9 cellular contexts compared by ENCODE assay signal in genomic region chr19:35000338-35000646, GRCh38. TPM values are rescaled to one million over a fixed set of nuclear protein-coding genes. Genes with fewer than 3 reads are reported as not detected.
A peak's percentile ranks its signal among the peaks of the same experiment; 100 is the strongest.
DNase-seq lines count a peak whose midpoint lies in the region; ATAC-seq, FAIRE-seq and TF ChIP-seq lines count a peak whose summit lies in the region.
"Had no signal": no experiment of that assay in that cellular context is flagged by ENCODE, and none has a peak within 500 bp of the region (broad histone marks: within the 10 kb centered on the region; RNA-seq: fewer than 3 reads in every experiment).

No MANE protein-coding gene starts in this region.

- no peak for TF ChIP-seq CTCF in smooth muscle cell (IDR thresholded peaks at IDR 0.05; ENCODE audit: borderline replicate concordance, insufficient read depth, poor library complexity, severe bottlenecking)

- H3K9me3 ChIP-seq in SK-N-MC (ENCODE audit: low read depth, low read length): no peaks in the 10 kb centered on the region
- no peaks in the 10 kb centered on the region for H3K9me3 ChIP-seq in right cardiac atrium (ENCODE audit: control insufficient read depth, low read length)
- no peaks in the 10 kb centered on the region for H3K9me3 ChIP-seq in smooth muscle cell (replicated peaks; ENCODE audit: low read depth)

- no peak for FAIRE-seq in GM19239 (lab: Jason Lieb, UNC)

- peak overlapping the region; percentile 1 for H2AFZ ChIP-seq in smooth muscle cell (ENCODE audit: low read depth)

- H3K79me2 ChIP-seq in smooth muscle cell (ENCODE audit: low read depth): peaks cover 43% of the 10 kb centered on the region

- intact Hi-C loops in right cardiac atrium (cut with DNase I): no loop called here

- H3K9ac ChIP-seq in SK-N-MC (ENCODE audit: insufficient read length) (peak overlapping the region; percentile 87), smooth muscle cell (ENCODE audit: low read depth) (peak overlapping the region; percentile 50)

- peaks cover 5% of the 10 kb centered on the region; the same call in 1 of the 2 replicates for H3K36me3 ChIP-seq in SK-N-MC (ENCODE audit: insufficient read depth, low read length)
- no peaks in the 10 kb centered on the region for H3K36me3 ChIP-seq in smooth muscle cell (ENCODE audit: low read depth)

- ATAC-seq in right cardiac atrium (no peak), GM21723 (IDR thresholded peaks at IDR 0.05; ENCODE audit: unreplicated experiment) (no peak)

- peak; percentile 52 for TF ChIP-seq POLR2A in GM18951 (IDR thresholded peaks at IDR 0.05; ENCODE audit: extremely low read depth, insufficient read depth, insufficient read length)

- 1% methylated on average over 37 of the region's 37 CpGs for WGBS in right cardiac atrium
- 0% methylated on average over 1 of the region's 37 CpGs for WGBS in smooth muscle cell (ENCODE audit: low lambda C conversion rate)

- H3K4me3 ChIP-seq in SK-N-MC (peak overlapping the region; percentile 92), right cardiac atrium (ENCODE audit: low read length) (peak overlapping the region; percentile 99), smooth muscle cell (peak overlapping the region; percentile 55)

- H3K27ac ChIP-seq in SK-N-MC: no peak overlapping the region
- peak overlapping the region; percentile 85 for H3K27ac ChIP-seq in right cardiac atrium (ENCODE audit: low read length)
- H3K27ac ChIP-seq in smooth muscle cell (ENCODE audit: low read depth): peak overlapping the region; percentile 54

- peaks cover 46% of the 10 kb centered on the region for H4K20me1 ChIP-seq in smooth muscle cell (ENCODE audit: low read depth)

- peak overlapping the region; percentile 94 for H3K4me2 ChIP-seq in smooth muscle cell

- H3K4me1 ChIP-seq in right cardiac atrium (ENCODE audit: control insufficient read depth, insufficient read depth, low read length) (peaks cover 7% of the 10 kb centered on the region), smooth muscle cell (ENCODE audit: low read depth) (peaks cover 13% of the 10 kb centered on the region)

- DNase-seq in SK-N-MC (ENCODE audit: low read depth, low spot score) (no peak), right cardiac atrium (no peak), smooth muscle cell (lab: John Stamatoyannopoulos, UW; ENCODE audit: unreplicated experiment) (no peak), GM19239 (ENCODE audit: insufficient read length, low spot score) (no peak), NCI-H82 (lab: John Stamatoyannopoulos, UW) (no peak), epidermal melanocyte (ENCODE audit: insufficient read length, low spot score) (no peak)
- DNase-seq: SIG-M5 had no signal

- H3K27me3 ChIP-seq in right cardiac atrium (ENCODE audit: control insufficient read depth, insufficient read depth) (no peaks in the 10 kb centered on the region), smooth muscle cell (ENCODE audit: low read depth) (no peaks in the 10 kb centered on the region)

- no peaks in the 10 kb centered on the region for H3F3A ChIP-seq in smooth muscle cell (ENCODE audit: low read depth)

- in situ Hi-C loops in GM18951 (cut with MboI; ENCODE audit: low sequenced_read_pairs, unreplicated experiment): no loop called here

RNA-seq across cellular contexts. Expression of gene GRAMD1A, which starts 0.2 kb away (rescaled TPM):
- total RNA-seq in right cardiac atrium: 10 to 100 TPM; 27.9 to 37.4 (median 32.7) TPM
- polyA plus RNA-seq in right cardiac atrium: 32.0 TPM
- total RNA-seq in smooth muscle cell: 19.4 and 27.6 TPM in 2 replicates
- 59.6 and 74.1 TPM in 2 replicates for polyA plus RNA-seq in smooth muscle cell

RNA-seq across cellular contexts. Expression of gene SCN1B, which starts 30.0 kb away (rescaled TPM):
- 100 to 1,000 TPM in 1 of 4 donors, 10 to 100 TPM in 3; 74.3 to 134 (median 87.1) TPM for total RNA-seq in right cardiac atrium
- polyA plus RNA-seq in right cardiac atrium: 89.1 TPM
- 0.99 and 3.3 TPM in 2 replicates for total RNA-seq in smooth muscle cell
- polyA plus RNA-seq in smooth muscle cell: 2.2 and 4.6 TPM in 2 replicates

RNA-seq across cellular contexts. Expression of gene ZNF792, which starts 36.3 kb away (rescaled TPM):
- total RNA-seq in right cardiac atrium (1 to 10 TPM; 3.3 to 5.1 (median 4.3) TPM), smooth muscle cell (7.1 and 8.8 TPM in 2 replicates)
- polyA plus RNA-seq in right cardiac atrium (1.1 TPM), smooth muscle cell (2.8 TPM in 2 replicates)

RNA-seq across cellular contexts. Expression of gene HPN, which starts 41.2 kb away (rescaled TPM):
- total RNA-seq in right cardiac atrium (1 to 10 TPM; 3.9 to 7.0 (median 5.0) TPM), smooth muscle cell (1.9 and 4.1 TPM in 2 replicates)
- polyA plus RNA-seq in right cardiac atrium (1.5 TPM), smooth muscle cell (1.3 and 6.6 TPM in 2 replicates)

Comparison
In these comparisons a context has a peak if more than half of its experiments do, and no peak if none do; other contexts are left out.
1. RNA of gene SCN1B, which starts 30.0 kb away (total RNA-seq): 74.3 to 134 TPM in right cardiac atrium; 0.99 to 3.3 TPM in smooth muscle cell; every median in the first group is over 10 times any median in the second.
2. Peak in every context shown above with its lines, with median percentiles within 50 percentile points of each other: H3K4me3 ChIP-seq.